ENCODE assay signal across 8 cellular contexts in the genomic region with DNA sequence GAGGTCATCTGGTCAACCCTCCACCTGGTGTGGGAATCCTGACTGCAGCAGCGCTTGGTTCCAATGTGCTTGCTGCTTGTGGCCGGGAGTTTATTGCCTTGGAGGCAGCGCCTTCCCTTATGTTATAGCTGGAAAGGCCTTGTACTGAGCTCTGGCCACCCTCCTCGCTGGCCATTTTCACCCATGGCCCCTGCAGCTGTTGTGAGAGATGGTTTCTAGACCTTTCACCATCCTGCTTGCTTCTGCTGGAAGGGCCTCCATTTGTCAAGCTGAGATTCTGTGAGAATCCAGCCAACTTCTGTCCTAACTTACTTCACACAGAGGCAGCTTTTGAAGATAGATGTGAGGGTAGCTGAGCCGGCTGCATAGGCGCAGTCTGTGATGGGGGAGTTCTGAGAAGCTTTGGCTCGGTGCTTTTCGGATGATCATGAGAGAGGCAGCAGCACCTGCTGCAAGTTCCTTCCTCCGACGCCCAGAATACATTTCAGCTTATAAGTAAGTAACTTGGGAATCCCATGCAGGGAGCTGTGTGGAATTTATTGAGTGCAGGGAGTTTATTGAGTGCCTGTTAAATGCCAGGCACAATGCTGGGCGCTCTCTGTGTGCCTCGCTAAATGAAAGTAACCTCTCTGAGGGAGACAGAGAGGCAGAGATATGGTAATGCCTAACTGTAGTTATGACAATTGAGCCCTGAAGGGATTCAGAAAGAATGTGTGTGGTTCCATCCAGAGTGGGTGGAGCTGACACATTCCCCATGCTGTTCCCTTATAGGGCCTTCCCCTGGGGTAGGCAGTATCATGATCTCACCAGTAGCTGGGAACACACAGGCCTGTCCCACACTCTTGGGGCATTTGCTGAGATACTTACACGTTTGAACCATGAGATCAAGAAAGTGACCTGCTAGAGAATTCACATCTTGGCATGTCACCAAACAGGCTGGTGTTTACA. TPM values are rescaled to one million over a fixed set of nuclear protein-coding genes. Genes with fewer than 3 reads are reported as not detected.
A peak's percentile ranks its signal among the peaks of the same experiment; 100 is the strongest.
DNase-seq lines count a peak whose midpoint lies in the region; ATAC-seq, FAIRE-seq and TF ChIP-seq lines count a peak whose summit lies in the region.

No MANE protein-coding gene starts in this region.

- no peak overlapping the region for H3K4me3 ChIP-seq in ACC112 (ENCODE audit: low read depth, low read length)
- H3K4me3 ChIP-seq in Loucy (ENCODE audit: low read length, poor library complexity, severe bottlenecking) = no peak overlapping the region
- no peak overlapping the region for H3K4me3 ChIP-seq in endodermal cell (ENCODE audit: low read length)
- no peak overlapping the region for H3K4me3 ChIP-seq in lower leg skin (ENCODE audit: low read depth, poor library complexity, severe bottlenecking)

- H3K4me3 Mint-ChIP-seq in endodermal cell (no peak overlapping the region), T-cell (no peak overlapping the region)

- TF ChIP-seq POLR2A in lower leg skin (IDR thresholded peaks at IDR 0.05) = no peak
- TF ChIP-seq POLR2A in GM12891 (IDR thresholded peaks at IDR 0.05; ENCODE audit: low read depth, low read length) = no peak

- H3K27ac ChIP-seq in ACC112 (ENCODE audit: low read depth, low read length) (peak overlapping the region; percentile 36), endodermal cell (ENCODE audit: low read depth, low read length) (no peak overlapping the region)

- H3K4me2 ChIP-seq in Loucy (ENCODE audit: low read depth, low read length, poor library complexity, severe bottlenecking) = peak overlapping the region; percentile 65

- no peaks in the 10 kb centered on the region for H3K9me2 ChIP-seq in Loucy (replicated peaks; ENCODE audit: low read depth, low read length)

- H3K9me3 ChIP-seq in Loucy (ENCODE audit: insufficient read depth, low read depth, low read length) (no peaks in the 10 kb centered on the region), endodermal cell (ENCODE audit: control insufficient read depth, low read length) (no peaks in the 10 kb centered on the region)

- H3F3A ChIP-seq in Loucy (ENCODE audit: low read depth) = no peaks in the 10 kb centered on the region

- no peaks in the 10 kb centered on the region for H3K27me3 Mint-ChIP-seq in endodermal cell (ENCODE audit: insufficient read depth)
- peaks cover 13 to 17% of the 10 kb centered on the region in 2 donors for H3K27me3 Mint-ChIP-seq in T-cell

- H3K4me1 Mint-ChIP-seq in endodermal cell = peaks cover 61% of the 10 kb centered on the region
- peaks cover 0 to 3% (median 3%) of the 10 kb centered on the region in 3 donors for H3K4me1 Mint-ChIP-seq in T-cell

- H3K27ac Mint-ChIP-seq in endodermal cell (peak overlapping the region; percentile 92), T-cell (no peak overlapping the region)

- H2AFZ ChIP-seq in ACC112 (ENCODE audit: low read length, unreplicated experiment) = no peak overlapping the region
- no peak overlapping the region for H2AFZ ChIP-seq in Loucy (ENCODE audit: low read length)

- POLR2A ChIA-PET in T-cell (lab: Charles Lee) = no interaction called here

- H3K9ac ChIP-seq in Loucy (ENCODE audit: low read depth, low read length, poor library complexity, severe bottlenecking) = peak overlapping the region; percentile 20
- H3K9ac ChIP-seq in endodermal cell (ENCODE audit: extremely low read depth, low read length, poor library complexity, severe bottlenecking) = no peak overlapping the region

- peak; percentile 88 for DNase-seq in endodermal cell
- peak; percentile 39 to 84 for DNase-seq in lower leg skin (ENCODE audit: low spot score in 2 of 2)
- no peak for DNase-seq in GM12891 (ENCODE audit: insufficient read length, low spot score)
- DNase-seq in T-cell = no peak
- no peak for DNase-seq in D341Med (ENCODE audit: low spot score)

- H3K36me3 ChIP-seq in ACC112 (ENCODE audit: insufficient read depth, low read length) (no peaks in the 10 kb centered on the region; the same call in 1 of the 2 replicates), Loucy (ENCODE audit: insufficient read depth, low read length) (no peaks in the 10 kb centered on the region), endodermal cell (ENCODE audit: control insufficient read depth, insufficient read depth, low read length) (peaks cover 25% of the 10 kb centered on the region)

- ATAC-seq in T-cell (replicated peaks in 1 of 4) (no peak), HG03025 (IDR thresholded peaks at IDR 0.05; ENCODE audit: low FRiP score, unreplicated experiment) (no peak)

- TF ChIP-seq CTCF in Loucy (conservative IDR thresholded peaks at IDR 0.05; ENCODE audit: low read length) = no peak
- no peak for TF ChIP-seq CTCF in endodermal cell (conservative IDR thresholded peaks at IDR 0.05)
- no peak for TF ChIP-seq CTCF in lower leg skin (IDR thresholded peaks at IDR 0.05)

- 81 to 84% methylated on average over 10 to 13 of the region's 13 CpGs for WGBS in endodermal cell (ENCODE audit: insufficient coverage in 1 of 2, insufficient read length in 1 of 2), 2 experiments
- 60 to 69% methylated on average over 13 of the region's 13 CpGs for WGBS in lower leg skin, 2 donors

- H4K20me1 ChIP-seq in Loucy (ENCODE audit: insufficient read depth, low read length, poor library complexity, severe bottlenecking) = peaks cover 3% of the 10 kb centered on the region

- peaks cover 81% of the 10 kb centered on the region for H3K79me2 ChIP-seq in ACC112 (ENCODE audit: control insufficient read depth, insufficient read depth, low read length, unreplicated experiment)
- H3K79me2 ChIP-seq in Loucy (ENCODE audit: insufficient read depth, low read length) = peaks cover 42% of the 10 kb centered on the region; the same call in 1 of the 2 replicates

- H3K9me3 Mint-ChIP-seq in endodermal cell (no peaks in the 10 kb centered on the region), T-cell (no peaks in the 10 kb centered on the region)

- peaks cover 35% of the 10 kb centered on the region for H3K4me1 ChIP-seq in ACC112 (ENCODE audit: control insufficient read depth, insufficient read depth, low read length, unreplicated experiment)
- H3K4me1 ChIP-seq in Loucy (ENCODE audit: insufficient read depth, low read length, poor library complexity, severe bottlenecking) = peaks cover 77% of the 10 kb centered on the region
- H3K4me1 ChIP-seq in endodermal cell (ENCODE audit: control insufficient read depth, insufficient read depth, low read length) = peaks cover 29% of the 10 kb centered on the region

- H3K36me3 Mint-ChIP-seq in endodermal cell (ENCODE audit: low read depth) = peaks cover 19% of the 10 kb centered on the region
- no peaks in the 10 kb centered on the region for H3K36me3 Mint-ChIP-seq in T-cell

- CTCF ChIA-PET in T-cell (lab: Charles Lee) = interaction anchor here in 1 of 2 donors (0.6 kb wide), 1 partner anchor 13 kb away, joined by 4 read pairs; no protein-coding TSS in a partner anchor

- intact Hi-C loops in lower leg skin (cut with DNase I; ENCODE audit: low total_unique reads) = no loop called here

- H3K27me3 ChIP-seq in ACC112 (ENCODE audit: insufficient read depth, low read length) (no peaks in the 10 kb centered on the region), Loucy (ENCODE audit: insufficient read depth, low read length, poor library complexity, severe bottlenecking) (no peaks in the 10 kb centered on the region), endodermal cell (ENCODE audit: control insufficient read depth, insufficient read depth, low read length, poor library complexity, severe bottlenecking) (no peaks in the 10 kb centered on the region)

- FAIRE-seq in GM12891 (lab: Jason Lieb, UNC) = no peak

TF ChIP-seq in GM12891, 5 proteins besides CTCF, POLR2A, EP300 and RAD21:
- TF ChIP-seq SPI1 (IDR thresholded peaks at IDR 0.05; ENCODE audit: low read depth, low read length) = no peak
- no peak for TF ChIP-seq POLR2AphosphoS5 (IDR thresholded peaks at IDR 0.05; ENCODE audit: low read depth, low read length)
- TF ChIP-seq PAX5 (IDR thresholded peaks at IDR 0.05; ENCODE audit: insufficient read depth, low read length, severe bottlenecking) = no peak
- TF ChIP-seq TAF1 (IDR thresholded peaks at IDR 0.05; ENCODE audit: low read depth, low read length) = no peak
- TF ChIP-seq POU2F2 (IDR thresholded peaks at IDR 0.05; ENCODE audit: low read depth, low read length) = no peak

RNA-seq across cellular contexts. Expression of a gene that starts 8.9 kb away (rescaled TPM):
- total RNA-seq in endodermal cell (10 to 100 TPM; 33.8 to 41.6 TPM), lower leg skin (10 to 100 TPM; 22.6 to 44.0 (median 30.2) TPM), T-cell (1 to 10 TPM; 3.2 to 6.7 (median 4.7) TPM)
- 35.4 TPM for polyA plus RNA-seq in endodermal cell (2013, experiment 1 of 2)
- polyA plus RNA-seq in endodermal cell (2013, experiment 2 of 2) = 34.4 TPM
- polyA plus RNA-seq in GM12891 (2012; ENCODE audit: low read depth, missing spikeins) = 2.4 TPM

Comparison
In these comparisons a context has a peak if more than half of its experiments do, and no peak if none do; other contexts are left out.
1. DNase-seq: peak in endodermal cell (single experiment) and lower leg skin (2 of 2); none in GM12891 (single experiment), T-cell (0 of 34) and D341Med (single experiment).